ENCODE assay signal across 19 cellular contexts in genomic region chr22:43890901-43891331, GRCh38. TPM values are rescaled to one million over a fixed set of nuclear protein-coding genes. Genes with fewer than 3 reads are reported as not detected.
A peak's percentile ranks its signal among the peaks of the same experiment; 100 is the strongest.
DNase-seq lines count a peak whose midpoint lies in the region; ATAC-seq and TF ChIP-seq lines count a peak whose summit lies in the region.
"Had no signal": no experiment of that assay in that cellular context is flagged by ENCODE, and none has a peak within 500 bp of the region (broad histone marks: within the 10 kb centered on the region; RNA-seq: fewer than 3 reads in every experiment).

No MANE protein-coding gene starts in this region.

- no peak overlapping the region for H3K9ac ChIP-seq in GM23248
- peak overlapping the region; percentile 47 for H3K9ac ChIP-seq in iPS-15b (ENCODE audit: low read depth, low read length)

- H3K9me3 ChIP-seq in GM23248 (ENCODE audit: low read depth) (no peaks in the 10 kb centered on the region), iPS-15b (ENCODE audit: control insufficient read depth, insufficient read depth, low read length) (no peaks in the 10 kb centered on the region)

- H3K4me1 ChIP-seq in GM23248 (ENCODE audit: insufficient read depth) (no peaks in the 10 kb centered on the region), iPS-15b (ENCODE audit: control insufficient read depth, insufficient read depth, low read length) (no peaks in the 10 kb centered on the region)

- in situ Hi-C loops in GM23248 (cut with MboI), result no loop called here

- H3K79me2 ChIP-seq in GM23248 (ENCODE audit: insufficient read depth), result no peaks in the 10 kb centered on the region

- no peak for TF ChIP-seq RAD21 in Ishikawa (IDR thresholded peaks at IDR 0.05; ENCODE audit: low read depth)

- H3K4me3 ChIP-seq in GM23248, result no peak overlapping the region
- peak overlapping the region; percentile 82 for H3K4me3 ChIP-seq in iPS-15b (ENCODE audit: low read depth, low read length)
- H3K4me3 ChIP-seq in skeletal muscle cell (ENCODE audit: low read depth, low read length), result peak overlapping the region; percentile 22
- H3K4me3 ChIP-seq: lung had no signal

- no peaks in the 10 kb centered on the region for H3F3A ChIP-seq in GM23248 (ENCODE audit: insufficient read depth)

- no peaks in the 10 kb centered on the region for H4K20me1 ChIP-seq in GM23248 (ENCODE audit: insufficient read depth)

- TF ChIP-seq EP300 in Ishikawa (IDR thresholded peaks at IDR 0.05; ENCODE audit: borderline replicate concordance), result no peak

- H3K4me2 ChIP-seq in GM23248 (ENCODE audit: unreplicated experiment), result no peak overlapping the region

- H2AFZ ChIP-seq in GM23248, result no peak overlapping the region

- H3K36me3 ChIP-seq in GM23248 (ENCODE audit: low read depth) (no peaks in the 10 kb centered on the region), iPS-15b (ENCODE audit: control insufficient read depth, insufficient read depth, low read length) (peaks cover 2% of the 10 kb centered on the region)

- 18 to 22% methylated on average over 19 to 24 of the region's 24 CpGs for WGBS in GM23248 (ENCODE audit: low coverage in 1 of 2, low lambda C conversion rate in 2 of 2, missing lambda C conversion rate in 2 of 2), 2 experiments

- ATAC-seq in HG03175 (IDR thresholded peaks at IDR 0.05; ENCODE audit: unreplicated experiment) (no peak), GM19463 (IDR thresholded peaks at IDR 0.05; ENCODE audit: unreplicated experiment) (no peak)
- ATAC-seq: natural killer cell treated with Interleukin-12 subunit alpha and Interleukin-12 subunit beta and Interleukin-15 and Interleukin-18, amount 100 ng/mL, for 72 hours; T-helper 17 cell had no signal

- no peaks in the 10 kb centered on the region for H3K9me2 ChIP-seq in GM23248 (ENCODE audit: insufficient read depth)

- DNase-seq in GM23248 (peak; percentile 14), skeletal muscle cell (ENCODE audit: low read depth) (no peak), A172 (ENCODE audit: low spot score) (no peak)
- DNase-seq: DND-41; MV-4-11; NK-92 treated with Interleukin-12 subunit alpha and Interleukin-12 subunit beta, amount 100 ng/mL, for 24 hours; Right ventricle myocardium superior; T-helper 17 cell had no signal

- H3K27me3 ChIP-seq in GM23248 (replicated peaks; ENCODE audit: insufficient read depth) (peaks cover 27% of the 10 kb centered on the region), iPS-15b (ENCODE audit: control insufficient read depth, insufficient read depth, low read length) (peaks cover 15% of the 10 kb centered on the region)

- no peak overlapping the region for H3K27ac ChIP-seq in GM23248
- H3K27ac ChIP-seq: C4-2B had no signal

TF ChIP-seq in Ishikawa, 13 proteins besides CTCF, POLR2A, EP300 and RAD21:
- no peak for TF ChIP-seq CREB1 (IDR thresholded peaks at IDR 0.05; ENCODE audit: low read depth)
- 0 out of 2 replicates have a peak, but pooled peaks have one; percentile 14 for TF ChIP-seq ZBTB7A (IDR thresholded peaks at IDR 0.05; ENCODE audit: low read depth)
- no peak for TF ChIP-seq TCF12 (IDR thresholded peaks at IDR 0.05; ENCODE audit: low read depth)
- TF ChIP-seq USF1 (IDR thresholded peaks at IDR 0.05), result no peak
TF ChIP-seq in Ishikawa: peak in this region for 1.

RNA-seq across cellular contexts. Expression of gene PNPLA5, which starts 0.9 kb away (rescaled TPM):
- not detected in 2 replicates for total RNA-seq in GM23248 (2014; rRNA removed; shearing (Covaris generic))
- polyA plus RNA-seq in GM23248 (2016; fragmentation: Nextera tagmentation; extraction: Ambion mirVana), result not detected in 2 replicates
- total RNA-seq in A172 (2014; rRNA removed; shearing (Covaris generic)), result not detected in 2 replicates
- total RNA-seq: activated naive CD4-positive, alpha-beta T cell treated with anti-CD3 and anti-CD28 coated beads for 36 hours; dermis microvascular lymphatic vessel endothelial cell; H4; lung; natural killer cell treated with Interleukin-12 subunit alpha and Interleukin-12 subunit beta and Interleukin-15 and Interleukin-18, amount 100 ng/mL, for 72 hours; Right ventricle myocardium superior; T-helper 17 cell had no signal
- polyA plus RNA-seq: fibroblast of lung, lung had no signal

RNA-seq across cellular contexts. Expression of gene SULT4A1, which starts 28.6 kb away (rescaled TPM):
- total RNA-seq in GM23248 (2014; rRNA removed; shearing (Covaris generic)), result not detected in 2 replicates
- polyA plus RNA-seq in GM23248 (2016; fragmentation: Nextera tagmentation; extraction: Ambion mirVana), result not detected in 2 replicates
- total RNA-seq in A172 (2014; rRNA removed; shearing (Covaris generic)), result 0.50 and 0.53 TPM in 2 replicates
- total RNA-seq: activated naive CD4-positive, alpha-beta T cell treated with anti-CD3 and anti-CD28 coated beads for 36 hours; dermis microvascular lymphatic vessel endothelial cell; natural killer cell treated with Interleukin-12 subunit alpha and Interleukin-12 subunit beta and Interleukin-15 and Interleukin-18, amount 100 ng/mL, for 72 hours; T-helper 17 cell had no signal

RNA-seq across cellular contexts. Expression of gene PNPLA3, which starts 32.7 kb away (rescaled TPM):
- total RNA-seq in GM23248 (2014; rRNA removed; shearing (Covaris generic)), result 0.13 and 0.54 TPM in 2 replicates
- 1.2 and 1.4 TPM in 2 replicates for polyA plus RNA-seq in GM23248 (2016; fragmentation: Nextera tagmentation; extraction: Ambion mirVana)
- 0.96 and 2.0 TPM in 2 replicates for total RNA-seq in A172 (2014; rRNA removed; shearing (Covaris generic))
- total RNA-seq: T-helper 17 cell had no signal
